In the genomic region with DNA sequence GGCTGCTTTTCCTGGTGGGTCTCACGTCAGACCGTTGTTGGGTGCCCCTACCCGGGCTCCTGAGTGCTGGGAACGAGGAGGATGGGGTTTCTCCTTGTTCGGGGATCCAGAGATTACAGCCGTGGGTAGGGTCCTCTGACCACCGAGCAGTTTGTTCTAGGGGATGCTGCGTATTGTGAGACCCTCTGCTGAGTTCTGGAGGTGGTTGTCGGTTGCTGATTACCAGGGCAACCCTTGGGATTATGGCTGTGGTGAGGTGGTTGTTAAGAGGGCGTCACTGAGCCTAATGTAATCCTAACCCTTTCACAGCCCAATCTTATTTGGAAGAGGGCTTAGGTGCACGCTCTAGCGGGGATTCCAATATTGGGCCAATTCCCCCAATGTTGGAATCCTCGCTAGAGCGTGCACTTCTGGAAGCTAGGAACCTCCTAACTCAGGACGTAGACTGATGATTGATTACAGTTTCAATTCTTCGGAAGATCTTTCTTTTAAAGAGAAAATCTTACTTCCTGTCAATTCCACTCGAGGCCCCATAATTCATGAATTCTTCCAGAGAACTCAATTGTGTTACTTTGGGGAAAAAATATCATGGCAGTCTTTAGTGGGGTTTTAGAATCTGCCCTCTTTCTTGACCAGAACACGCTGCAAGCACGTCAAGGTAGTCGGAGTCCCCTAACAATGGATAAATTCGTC, we compare ENCODE assay signal across 8 cellular contexts. TPM values are rescaled to one million over a fixed set of nuclear protein-coding genes. Genes with fewer than 3 reads are reported as not detected.
A peak's percentile ranks its signal among the peaks of the same experiment; 100 is the strongest.
DNase-seq lines count a peak whose midpoint lies in the region; ATAC-seq and TF ChIP-seq lines count a peak whose summit lies in the region.

No MANE protein-coding gene starts in this region.

- peaks cover 2% of the 10 kb centered on the region for H3K4me1 ChIP-seq in right cardiac atrium (ENCODE audit: control insufficient read depth, insufficient read depth, low read length)

- CTCF ChIA-PET in RWPE1 (lab: Yijun Ruan, JAX), result interaction anchor here (0.6 kb wide), 1 partner anchor 172 kb away, joined by 3 read pairs; no protein-coding TSS in a partner anchor

- WGBS in right cardiac atrium, result 11% methylated on average over 21 of the region's 21 CpGs

- intact Hi-C loops in right cardiac atrium (cut with DNase I) (no loop called here), posterior cingulate gyrus (cut with DNase I) (loop anchor here (1.0 to 10.0 kb wide), 3 partner anchors 107 to 351 kb away; a partner anchor contains a TSS)

- peak overlapping the region; percentile 97 for H3K27ac ChIP-seq in RWPE1
- peak overlapping the region; percentile 68 for H3K27ac ChIP-seq in right cardiac atrium (ENCODE audit: low read length)
- peak overlapping the region; percentile 81 for H3K27ac ChIP-seq in substantia nigra (ENCODE audit: low read depth, low read length, poor library complexity, severe bottlenecking)

- peak overlapping the region; percentile 96 for H3K4me3 ChIP-seq in right cardiac atrium (ENCODE audit: low read length)

- no peaks in the 10 kb centered on the region for H3K9me3 ChIP-seq in right cardiac atrium (ENCODE audit: control insufficient read depth, low read length)

- POLR2A ChIA-PET in RWPE1 (lab: Yijun Ruan, JAX; ENCODE audit: low non-redundant PET), result no interaction called here

- no peaks in the 10 kb centered on the region for H3K27me3 ChIP-seq in right cardiac atrium (ENCODE audit: control insufficient read depth, insufficient read depth)

- TF ChIP-seq CTCF in RWPE1 (conservative IDR thresholded peaks at IDR 0.05; ENCODE audit: low read depth), result no peak

- ATAC-seq in right cardiac atrium, result peak; percentile 0 to 5

- DNase-seq in stimulated activated CD8-positive, alpha-beta memory T cell treated with anti-CD3 and anti-CD28 coated beads, Interleukin-12 subunit alpha, Interleukin-12 subunit beta, amount 100 ng/mL, for 1 hour (ENCODE audit: low read depth), result peak; percentile 2
- DNase-seq in stimulated activated CD8-positive, alpha-beta memory T cell treated with anti-CD3 and anti-CD28 coated beads, Interleukin-4, amount 100 ng/mL, for 48 hours, result no peak
- DNase-seq in RWPE1 (ENCODE audit: low spot score) (peak; percentile 6), right cardiac atrium (no peak), substantia nigra (lab: John Stamatoyannopoulos, UW) (peak in 2 of 49 donors; percentile 31 to 39), OCI-M2 (lab: John Stamatoyannopoulos, UW; ENCODE audit: unreplicated experiment) (no peak), posterior cingulate gyrus (no peak)
- no peak for DNase-seq in stimulated activated CD4-positive, alpha-beta T cell treated with anti-CD3 and anti-CD28 coated beads, Interleukin-12 subunit alpha, Interleukin-12 subunit beta, amount 100 ng/mL, for 4 hours

RNA-seq across cellular contexts. Expression of a gene that starts 0.5 kb away (rescaled TPM):
- 1 to 10 TPM; 3.8 to 5.7 (median 4.6) TPM for total RNA-seq in right cardiac atrium
- polyA plus RNA-seq in right cardiac atrium, result 3.1 TPM

RNA-seq across cellular contexts. Expression of a gene that starts 0.9 kb away (rescaled TPM):
- total RNA-seq in right cardiac atrium, result 100 to 1,000 TPM; 333 to 377 (median 362) TPM
- 245 TPM for polyA plus RNA-seq in right cardiac atrium

RNA-seq across cellular contexts. Expression of a gene that starts 35.9 kb away (rescaled TPM):
- total RNA-seq in right cardiac atrium, result not detected
- polyA plus RNA-seq in right cardiac atrium, result not detected

Comparison
In these comparisons a context has a peak if more than half of its experiments do, and no peak if none do; other contexts are left out.
1. DNase-seq: peak in stimulated activated CD8-positive, alpha-beta memory T cell treated with anti-CD3 and anti-CD28 coated beads, Interleukin-12 subunit alpha, Interleukin-12 subunit beta, amount 100 ng/mL, for 1 hour (single experiment) and RWPE1 (single experiment); none in stimulated activated CD8-positive, alpha-beta memory T cell treated with anti-CD3 and anti-CD28 coated beads, Interleukin-4, amount 100 ng/mL, for 48 hours (single experiment), right cardiac atrium (0 of 3), stimulated activated CD4-positive, alpha-beta T cell treated with anti-CD3 and anti-CD28 coated beads, Interleukin-12 subunit alpha, Interleukin-12 subunit beta, amount 100 ng/mL, for 4 hours (single experiment), OCI-M2 (single experiment) and posterior cingulate gyrus (0 of 10).
2. Peak in every context shown above with its lines, with median percentiles within 50 percentile points of each other: H3K27ac ChIP-seq.